Comparison of ENCODE assay signal across 8 cellular contexts in the genomic region with DNA sequence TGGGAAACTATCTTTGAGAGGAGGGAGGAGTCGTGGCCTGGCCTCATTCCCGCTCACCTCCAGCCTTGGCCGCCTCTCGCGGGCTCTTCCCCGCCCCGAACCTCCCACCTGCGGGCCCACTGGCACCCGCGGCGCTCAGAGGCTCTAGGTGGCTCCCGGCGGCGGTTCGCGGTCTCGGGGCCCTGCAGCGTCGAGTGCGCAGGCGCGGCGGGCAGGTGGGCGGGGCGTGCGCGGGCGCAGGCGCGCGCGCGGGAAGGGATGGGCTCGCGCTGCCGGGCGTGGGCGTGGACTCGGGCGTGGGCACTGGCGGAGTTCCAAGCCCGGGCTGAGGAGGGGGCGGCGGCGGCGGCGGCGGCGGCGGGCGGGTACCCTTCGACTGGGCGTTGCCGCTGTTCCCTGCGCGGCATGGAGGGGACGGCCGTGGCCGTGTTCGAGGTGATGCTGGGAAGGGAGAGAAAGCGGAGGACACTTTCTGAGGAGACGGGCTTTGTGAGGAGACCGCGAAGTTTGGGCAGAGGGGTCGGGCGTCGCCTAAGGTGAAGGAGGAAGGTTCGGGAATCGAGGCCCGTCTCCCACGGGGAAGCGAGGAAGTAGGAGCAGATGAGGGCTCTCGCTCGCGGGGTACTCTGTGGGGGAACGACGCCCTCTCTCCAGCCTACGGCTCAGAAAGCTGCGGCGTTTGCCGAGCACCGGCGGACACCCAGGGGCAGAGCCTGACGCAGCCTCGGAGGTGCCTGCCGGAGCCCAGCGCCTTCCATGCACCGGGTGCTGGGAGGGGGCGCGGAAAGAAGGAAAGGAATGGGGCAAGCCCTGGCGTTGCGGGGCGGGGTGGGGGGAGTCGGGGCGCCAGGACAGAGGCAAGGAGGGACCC. TPM values are rescaled to one million over a fixed set of nuclear protein-coding genes. Genes with fewer than 3 reads are reported as not detected.
DNase-seq lines count a peak whose midpoint lies in the region; ATAC-seq and TF ChIP-seq lines count a peak whose summit lies in the region.

No MANE protein-coding gene starts in this region.

- peak; percentile 100 for DNase-seq in AG20443 (ENCODE audit: low spot score)
- DNase-seq in NCI-H524 (lab: John Stamatoyannopoulos, UW), result peak; percentile 65 to 78
- peak; percentile 98 for DNase-seq in activated CD4-positive, alpha-beta T cell treated with anti-CD3 and anti-CD28 coated beads, Interleukin-2, amount 10 ng/mL, durations not matched to agents 24 days and 14 days
- DNase-seq in coronary artery (ENCODE audit: low spot score), result peak; percentile 84
- peak; percentile 94 for DNase-seq in left lobe of liver (ENCODE audit: low spot score)
- peak; percentile 88 for DNase-seq in stimulated activated CD4-positive, alpha-beta T cell treated with anti-CD3 and anti-CD28 coated beads, Interleukin-2, amount 100 ng/mL, for 4 hours (ENCODE audit: low read depth)

- peaks cover 11% of the 10 kb centered on the region for H3K9me3 Mint-ChIP-seq in activated CD4-positive, alpha-beta T cell treated with anti-CD3 and anti-CD28 coated beads, Interleukin-2, amount 10 ng/mL, durations not matched to agents 24 days and 14 days

- peak overlapping the region; percentile 84 for H3K27ac Mint-ChIP-seq in activated CD4-positive, alpha-beta T cell treated with anti-CD3 and anti-CD28 coated beads, Interleukin-2, amount 10 ng/mL, durations not matched to agents 24 days and 14 days

- TF ChIP-seq CTCF in coronary artery (IDR thresholded peaks at IDR 0.05), result no peak

- H3K4me3 Mint-ChIP-seq in activated CD4-positive, alpha-beta T cell treated with anti-CD3 and anti-CD28 coated beads, Interleukin-2, amount 10 ng/mL, durations not matched to agents 24 days and 14 days, result peak overlapping the region; percentile 98

- peak overlapping the region; percentile 76 to 85 for H3K27ac ChIP-seq in coronary artery

- no peaks in the 10 kb centered on the region for H3K27me3 Mint-ChIP-seq in activated CD4-positive, alpha-beta T cell treated with anti-CD3 and anti-CD28 coated beads, Interleukin-2, amount 10 ng/mL, durations not matched to agents 24 days and 14 days

- peak; percentile 86 for TF ChIP-seq POLR2A in GM19193 (IDR thresholded peaks at IDR 0.05; ENCODE audit: extremely low read depth, insufficient read depth, insufficient read length)

- peak; percentile 80 for ATAC-seq in HG03439 (IDR thresholded peaks at IDR 0.05; ENCODE audit: unreplicated experiment)
- peak; percentile 96 for ATAC-seq in left lobe of liver

- peaks cover 2% of the 10 kb centered on the region for H3K36me3 Mint-ChIP-seq in activated CD4-positive, alpha-beta T cell treated with anti-CD3 and anti-CD28 coated beads, Interleukin-2, amount 10 ng/mL, durations not matched to agents 24 days and 14 days (ENCODE audit: low read depth)

- H3K4me3 ChIP-seq in coronary artery, result peak overlapping the region; percentile 93

- intact Hi-C loops in activated CD4-positive, alpha-beta T cell treated with anti-CD3 and anti-CD28 coated beads, Interleukin-2, amount 10 ng/mL, durations not matched to agents 24 days and 14 days (cut with micrococcal nuclease), result loop anchor here (1.0 to 2.0 kb wide), 2 partner anchors 17 to 98 kb away; a partner anchor contains a TSS

- peaks cover 15% of the 10 kb centered on the region for H3K4me1 Mint-ChIP-seq in activated CD4-positive, alpha-beta T cell treated with anti-CD3 and anti-CD28 coated beads, Interleukin-2, amount 10 ng/mL, durations not matched to agents 24 days and 14 days

RNA-seq across cellular contexts. Expression of a gene that starts 15.7 kb away (rescaled TPM):
- 0.88 and 1.6 TPM in 2 replicates for total RNA-seq in activated CD4-positive, alpha-beta T cell treated with anti-CD3 and anti-CD28 coated beads, Interleukin-2, amount 10 ng/mL, durations not matched to agents 24 days and 14 days
- 55.1 TPM for total RNA-seq in left lobe of liver

Comparison
In these comparisons a context has a peak if more than half of its experiments do, and no peak if none do; other contexts are left out.
1. Peak in every context shown above with its lines: DNase-seq, ATAC-seq, H3K4me3 ChIP-seq and H3K27ac ChIP-seq.
2. RNA of a gene that starts 15.7 kb away (total RNA-seq): 55.1 TPM in left lobe of liver (single experiment); 0.88 to 1.6 TPM in activated CD4-positive, alpha-beta T cell treated with anti-CD3 and anti-CD28 coated beads, Interleukin-2, amount 10 ng/mL, durations not matched to agents 24 days and 14 days; every median in the first group is over 10 times any median in the second.